Comparison of ENCODE assay signal across 11 cellular contexts in the genomic region with DNA sequence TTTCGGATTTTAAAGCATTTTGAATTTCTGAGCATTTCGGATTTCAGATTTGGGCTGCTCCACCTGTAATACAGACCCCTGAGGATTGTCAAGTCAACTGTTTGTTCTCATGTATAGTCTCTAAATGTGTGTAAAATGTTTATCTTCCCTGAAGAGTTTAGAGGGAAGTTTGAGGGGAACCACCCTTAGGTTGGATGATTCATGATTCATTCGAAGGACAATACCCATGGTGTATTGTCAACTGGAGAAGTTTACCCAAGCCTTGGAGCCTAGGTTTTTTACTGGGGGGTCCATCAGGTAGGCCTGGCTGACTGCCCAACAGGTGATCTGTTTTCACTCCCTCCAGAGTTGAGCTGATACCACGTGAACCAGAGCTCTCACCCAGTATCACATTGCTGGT. TPM values are rescaled to one million over a fixed set of nuclear protein-coding genes. Genes with fewer than 3 reads are reported as not detected.
DNase-seq lines count a peak whose midpoint lies in the region; ATAC-seq and TF ChIP-seq lines count a peak whose summit lies in the region.
"Had no signal": no experiment of that assay in that cellular context is flagged by ENCODE, and none has a peak within 500 bp of the region (broad histone marks: within the 10 kb centered on the region; RNA-seq: fewer than 3 reads in every experiment).

No MANE protein-coding gene starts in this region.

- no peak overlapping the region for H3K27ac ChIP-seq in mesenchymal stem cell (ENCODE audit: low read length, poor library complexity, severe bottlenecking)
- no peak overlapping the region for H3K27ac ChIP-seq in PC-3 (ENCODE audit: low read length)
- H3K27ac ChIP-seq: C4-2B had no signal

- H3K4me2 ChIP-seq in mesenchymal stem cell (ENCODE audit: low read length, poor library complexity, severe bottlenecking) (no peak overlapping the region), PC-3 (ENCODE audit: low read length) (no peak overlapping the region)

- no TSS peak for BruUV-seq in PC-3 (replicated peaks; lab: Mats Ljungman, UMichigan)

- no peak overlapping the region for H3K4me3 ChIP-seq in mesenchymal stem cell (ENCODE audit: insufficient read depth in 1 of 2, low read depth in 1 of 2, low read length in 2 of 2)
- no peak overlapping the region for H3K4me3 ChIP-seq in PC-3 (ENCODE audit: low read length)

- no peak overlapping the region for H3K9ac ChIP-seq in mesenchymal stem cell (ENCODE audit: low read length)
- no peak overlapping the region for H3K9ac ChIP-seq in PC-3 (ENCODE audit: low read length)

- H3K9me3 ChIP-seq in mesenchymal stem cell (ENCODE audit: control insufficient read depth, low read length) = no peaks in the 10 kb centered on the region
- no peaks in the 10 kb centered on the region for H3K9me3 ChIP-seq in PC-3 (ENCODE audit: low read length)

- intact Hi-C loops in PC-3 (cut with micrococcal nuclease) = loop anchor here (5.0 kb wide), 1 partner anchor 94 kb away; no protein-coding TSS in a partner anchor

- peaks cover 0 to 6% of the 10 kb centered on the region in 2 experiments for H3K36me3 ChIP-seq in mesenchymal stem cell (ENCODE audit: control insufficient read depth in 1 of 2, insufficient read depth in 2 of 2, low read depth in 1 of 2, low read length in 2 of 2)
- H3K36me3 ChIP-seq in PC-3 (ENCODE audit: low read depth, low read length) = no peaks in the 10 kb centered on the region

- no peaks in the 10 kb centered on the region for H3F3A ChIP-seq in PC-3 (ENCODE audit: low read length, unreplicated experiment)

- WGBS in mesenchymal stem cell = 96% methylated on average over 4 of the region's 4 CpGs

- no peaks in the 10 kb centered on the region for H4K20me1 ChIP-seq in PC-3 (ENCODE audit: low read length)

- H3K23ac ChIP-seq in mesenchymal stem cell (ENCODE audit: low read length in 2 of 2) = no peak overlapping the region

- H2BK15ac ChIP-seq in mesenchymal stem cell (ENCODE audit: low read depth, poor library complexity, severe bottlenecking) = no peak overlapping the region

- H2AFZ ChIP-seq in mesenchymal stem cell (ENCODE audit: low read depth, low read length) = no peak overlapping the region
- no peak overlapping the region for H2AFZ ChIP-seq in PC-3 (ENCODE audit: low read length)

- no peak overlapping the region for H2BK12ac ChIP-seq in mesenchymal stem cell (ENCODE audit: low read length in 2 of 2)

- no peak overlapping the region for H3K18ac ChIP-seq in mesenchymal stem cell (ENCODE audit: low read depth in 1 of 2, low read length in 2 of 2)

- H3K79me2 ChIP-seq in PC-3 (ENCODE audit: low read length) = no peaks in the 10 kb centered on the region

- H3K9me2 ChIP-seq in PC-3 (replicated peaks; ENCODE audit: low read length) = no peaks in the 10 kb centered on the region

- H2BK120ac ChIP-seq in mesenchymal stem cell (ENCODE audit: low read depth, low read length) = no peak overlapping the region

- H4K8ac ChIP-seq in mesenchymal stem cell (ENCODE audit: low read length) = no peak overlapping the region

- no peaks in the 10 kb centered on the region for H3K4me1 ChIP-seq in mesenchymal stem cell (ENCODE audit: control insufficient read depth, insufficient read depth, low read depth, low read length)
- H3K4me1 ChIP-seq in PC-3 (ENCODE audit: insufficient read depth, low read length) = peaks cover 5% of the 10 kb centered on the region; the same call in 1 of the 2 replicates

- no peak overlapping the region for H3K4ac ChIP-seq in mesenchymal stem cell (ENCODE audit: low read depth in 1 of 2, low read length in 2 of 2)

- CTCF ChIA-PET in PC-3 (lab: Charles Lee) = no interaction called here

- H2BK5ac ChIP-seq in mesenchymal stem cell (ENCODE audit: low read depth, low read length, poor library complexity, severe bottlenecking) = no peak overlapping the region

- H3K79me1 ChIP-seq in mesenchymal stem cell (replicated peaks; ENCODE audit: low read length, poor library complexity, severe bottlenecking) = no peaks in the 10 kb centered on the region

- H4K91ac ChIP-seq in mesenchymal stem cell (ENCODE audit: low read length) = no peak overlapping the region

- no peaks in the 10 kb centered on the region for H3K27me3 ChIP-seq in mesenchymal stem cell (ENCODE audit: control insufficient read depth in 1 of 2, insufficient read depth in 1 of 2, low read length in 2 of 2)
- no peaks in the 10 kb centered on the region for H3K27me3 ChIP-seq in PC-3 (ENCODE audit: low read length)

- peak; percentile 5 for ATAC-seq in GM18499 (IDR thresholded peaks at IDR 0.05; ENCODE audit: insufficient read depth, unreplicated experiment)
- ATAC-seq in GM21447 (IDR thresholded peaks at IDR 0.05; ENCODE audit: unreplicated experiment) = peak; percentile 19
- peak; percentile 27 for ATAC-seq in HG03442 (IDR thresholded peaks at IDR 0.05; ENCODE audit: unreplicated experiment)
- peak; percentile 75 for ATAC-seq in esophagus mucosa
- no peak for ATAC-seq in GM21515 (IDR thresholded peaks at IDR 0.05; ENCODE audit: unreplicated experiment)
- no peak for ATAC-seq in PC-3

- POLR2A ChIA-PET in PC-3 (lab: Charles Lee; ENCODE audit: unreplicated experiment) = no interaction called here

- H2AK5ac ChIP-seq in mesenchymal stem cell (ENCODE audit: low read length, severe bottlenecking) = no peak overlapping the region

- no peak for TF ChIP-seq CTCF in PC-3 (conservative IDR thresholded peaks at IDR 0.05; ENCODE audit: low read depth, low read length)

- no peak overlapping the region for H3K14ac ChIP-seq in mesenchymal stem cell (ENCODE audit: low read length in 2 of 2)

- DNase-seq in mesenchymal stem cell (no peak), NCI-H2171 treated with DMSO at 0.1 percent for 48 hours (lab: John Stamatoyannopoulos, UW) (no peak), PC-3 (no peak)
- DNase-seq: NCI-H1417, NCI-H748 treated with DMSO at 0.1 percent for 48 hours had no signal

RNA-seq across cellular contexts. Expression of a gene that starts 18.9 kb away (rescaled TPM):
- total RNA-seq in esophagus mucosa (64.0 TPM), PC-3 (2014; rRNA removed) (10.1 and 20.9 TPM in 2 replicates)
- polyA plus RNA-seq in mesenchymal stem cell (2013, experiment 1 of 2) = 24.9 TPM
- 25.5 TPM for polyA plus RNA-seq in mesenchymal stem cell (2013, experiment 2 of 2)

Comparison
In these comparisons a context has a peak if more than half of its experiments do, and no peak if none do; other contexts are left out.
1. ATAC-seq: peak in GM18499 (single experiment), GM21447 (single experiment), HG03442 (single experiment) and esophagus mucosa (single experiment); none in GM21515 (single experiment) and PC-3 (single experiment).